12 cellular contexts compared by ENCODE assay signal in genomic region chr17:9842057-9842758, GRCh38. TPM values are rescaled to one million over a fixed set of nuclear protein-coding genes. Genes with fewer than 3 reads are reported as not detected.
DNase-seq lines count a peak whose midpoint lies in the region; ATAC-seq and TF ChIP-seq lines count a peak whose summit lies in the region.
"Had no signal": no experiment of that assay in that cellular context is flagged by ENCODE, and none has a peak within 500 bp of the region (broad histone marks: within the 10 kb centered on the region; RNA-seq: fewer than 3 reads in every experiment).

No MANE protein-coding gene starts in this region.

- DNase-seq in Ammon's horn (ENCODE audit: low spot score), result peak; percentile 70
- DNase-seq in astrocyte of the hippocampus (ENCODE audit: low read depth, low spot score), result peak; percentile 72
- peak; percentile 61 for DNase-seq in left ventricle myocardium inferior
- DNase-seq in A172 (ENCODE audit: low spot score), result no peak
- DNase-seq in SK-N-DZ (ENCODE audit: low spot score), result no peak
- DNase-seq in HT-29 (ENCODE audit: low spot score), result no peak
- DNase-seq: activated CD4-positive, alpha-beta T cell treated with anti-CD3 and anti-CD28 coated beads for 4 hours; BE2C had no signal

- ATAC-seq in GM21526 (IDR thresholded peaks at IDR 0.05; ENCODE audit: low FRiP score, unreplicated experiment), result no peak

- intact Hi-C loops in left ventricle myocardium inferior (cut with micrococcal nuclease), result no loop called here

- no peaks in the 10 kb centered on the region for H3K27me3 ChIP-seq in left ventricle myocardium inferior (ENCODE audit: low read depth)
- H3K27me3 ChIP-seq in rectal smooth muscle tissue (ENCODE audit: control insufficient read depth, insufficient read depth, low read length), result no peaks in the 10 kb centered on the region
- H3K27me3 ChIP-seq: BE2C had no signal

- no peaks in the 10 kb centered on the region for H3K9me3 ChIP-seq in left ventricle myocardium inferior (replicated peaks)
- H3K9me3 ChIP-seq: BE2C, neutrophil had no signal

- H3K4me1 ChIP-seq in left ventricle myocardium inferior (peaks cover 46% of the 10 kb centered on the region), rectal smooth muscle tissue (ENCODE audit: control insufficient read depth, insufficient read depth, low read length) (peaks cover 26% of the 10 kb centered on the region)
- H3K4me1 ChIP-seq: BE2C had no signal

- H3K27ac ChIP-seq in left ventricle myocardium inferior (replicated peaks), result peak overlapping the region; percentile 87
- H3K27ac ChIP-seq in rectal smooth muscle tissue (ENCODE audit: low read depth, low read length), result peak overlapping the region; percentile 80
- H3K27ac ChIP-seq: neutrophil had no signal

- peak overlapping the region; percentile 21 for H3K4me3 ChIP-seq in left ventricle myocardium inferior
- H3K4me3 ChIP-seq in rectal smooth muscle tissue (ENCODE audit: low read length), result peak overlapping the region; percentile 19

- H3K36me3 ChIP-seq in left ventricle myocardium inferior (no peaks in the 10 kb centered on the region), rectal smooth muscle tissue (ENCODE audit: control insufficient read depth, insufficient read depth, low read length) (no peaks in the 10 kb centered on the region)
- H3K36me3 ChIP-seq: BE2C, neutrophil had no signal

- TF ChIP-seq CTCF in left ventricle myocardium inferior (IDR thresholded peaks at IDR 0.05; ENCODE audit: borderline replicate concordance), result no peak

- H3K9ac ChIP-seq in rectal smooth muscle tissue (ENCODE audit: low read length), result no peak overlapping the region

RNA-seq across cellular contexts. Expression of gene GLP2R, which starts 16.5 kb away (rescaled TPM):
- total RNA-seq in left ventricle myocardium inferior, result not detected
- 0.50 and 1.7 TPM in 2 replicates for total RNA-seq in A172 (2014; rRNA removed; shearing (Covaris generic))
- not detected in 2 replicates for polyA plus RNA-seq in SK-N-DZ (2014; cell fraction: cytosol; rRNA removed)
- polyA plus RNA-seq in SK-N-DZ (2014; cell fraction: nucleus; rRNA removed), result not detected in 2 replicates
- 0.03 TPM in 1 of 2 replicates, not detected in the other for total RNA-seq in HT-29 (2014; rRNA removed; shearing (Covaris generic))
- total RNA-seq: glomerular endothelial cell had no signal

RNA-seq across cellular contexts. Expression of gene GSG1L2, which starts 20.3 kb away (rescaled TPM):
- not detected for total RNA-seq in left ventricle myocardium inferior
- not detected in 2 replicates for total RNA-seq in A172 (2014; rRNA removed; shearing (Covaris generic))
- not detected in 2 replicates for polyA plus RNA-seq in SK-N-DZ (2014; cell fraction: cytosol; rRNA removed)
- not detected in 2 replicates for polyA plus RNA-seq in SK-N-DZ (2014; cell fraction: nucleus; rRNA removed)
- not detected in 2 replicates for total RNA-seq in HT-29 (2014; rRNA removed; shearing (Covaris generic))
- total RNA-seq: glomerular endothelial cell had no signal

RNA-seq across cellular contexts. Expression of gene DHRS7C, which starts 50.8 kb away (rescaled TPM):
- total RNA-seq in left ventricle myocardium inferior, result 3.1 TPM
- total RNA-seq in A172 (2014; rRNA removed; shearing (Covaris generic)), result not detected in 2 replicates
- polyA plus RNA-seq in SK-N-DZ (2014; cell fraction: cytosol; rRNA removed), result not detected in 2 replicates
- polyA plus RNA-seq in SK-N-DZ (2014; cell fraction: nucleus; rRNA removed), result not detected in 2 replicates
- not detected in 2 replicates for total RNA-seq in HT-29 (2014; rRNA removed; shearing (Covaris generic))
- total RNA-seq: glomerular endothelial cell had no signal

Comparison
In these comparisons a context has a peak if more than half of its experiments do, and no peak if none do; other contexts are left out.
1. DNase-seq: peak in Ammon's horn (single experiment), astrocyte of the hippocampus (single experiment) and left ventricle myocardium inferior (single experiment); none in A172 (single experiment), SK-N-DZ (single experiment) and HT-29 (single experiment).